8 cellular contexts compared by ENCODE assay signal in genomic region chr6:34236423-34237315, GRCh38. TPM values are rescaled to one million over a fixed set of nuclear protein-coding genes. Genes with fewer than 3 reads are reported as not detected.
A peak's percentile ranks its signal among the peaks of the same experiment; 100 is the strongest.
DNase-seq lines count a peak whose midpoint lies in the region; ATAC-seq and TF ChIP-seq lines count a peak whose summit lies in the region.

A gene with protein sequence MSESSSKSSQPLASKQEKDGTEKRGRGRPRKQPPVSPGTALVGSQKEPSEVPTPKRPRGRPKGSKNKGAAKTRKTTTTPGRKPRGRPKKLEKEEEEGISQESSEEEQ (plus strand): TSS chr6:34236873. CDS start chr6:34240781, 3,908 bp downstream.

- H3K9me3 Mint-ChIP-seq in activated CD4-positive, alpha-beta T cell treated with anti-CD3 and anti-CD28 coated beads, Interleukin-2, amount 10 ng/mL, durations not matched to agents 24 days and 14 days: no peaks in the 10 kb centered on the region

- DNase-seq in AML-193 (lab: John Stamatoyannopoulos, UW): peak; percentile 89 to 92
- peak; percentile 95 for DNase-seq in GM19238 (ENCODE audit: insufficient read length, low spot score)
- peak; percentile 77 to 93 for DNase-seq in NCI-H524 (lab: John Stamatoyannopoulos, UW)
- DNase-seq in activated CD4-positive, alpha-beta T cell treated with anti-CD3 and anti-CD28 coated beads, Interleukin-2, amount 10 ng/mL, durations not matched to agents 24 days and 14 days: peak; percentile 96
- no peak for DNase-seq in coronary artery (ENCODE audit: low spot score)
- peak; percentile 89 for DNase-seq in left lobe of liver (ENCODE audit: low spot score)
- peak; percentile 93 for DNase-seq in stimulated activated CD4-positive, alpha-beta T cell treated with anti-CD3 and anti-CD28 coated beads, Interleukin-2, amount 100 ng/mL, for 4 hours (ENCODE audit: low read depth)

- TF ChIP-seq CTCF in coronary artery (IDR thresholded peaks at IDR 0.05): no peak

- H3K4me3 ChIP-seq in coronary artery: peak within 1 kb of the TSS; percentile 85

- peak within 1 kb of the TSS; percentile 91 for H3K4me3 Mint-ChIP-seq in activated CD4-positive, alpha-beta T cell treated with anti-CD3 and anti-CD28 coated beads, Interleukin-2, amount 10 ng/mL, durations not matched to agents 24 days and 14 days

- H3K36me3 Mint-ChIP-seq in activated CD4-positive, alpha-beta T cell treated with anti-CD3 and anti-CD28 coated beads, Interleukin-2, amount 10 ng/mL, durations not matched to agents 24 days and 14 days (ENCODE audit: low read depth): peaks cover 34% of the 10 kb centered on the region

- H3K27ac ChIP-seq in coronary artery: peak within 1 kb of the TSS; percentile 57 to 87

- peaks cover 34% of the 10 kb centered on the region for H3K4me1 Mint-ChIP-seq in activated CD4-positive, alpha-beta T cell treated with anti-CD3 and anti-CD28 coated beads, Interleukin-2, amount 10 ng/mL, durations not matched to agents 24 days and 14 days

- H3K27me3 Mint-ChIP-seq in activated CD4-positive, alpha-beta T cell treated with anti-CD3 and anti-CD28 coated beads, Interleukin-2, amount 10 ng/mL, durations not matched to agents 24 days and 14 days: no peaks in the 10 kb centered on the region

- intact Hi-C loops in activated CD4-positive, alpha-beta T cell treated with anti-CD3 and anti-CD28 coated beads, Interleukin-2, amount 10 ng/mL, durations not matched to agents 24 days and 14 days (cut with micrococcal nuclease): loop anchor here (1.0 to 10.0 kb wide), 4 partner anchors 12 to 452 kb away; partner anchors contain the start of genes LEMD2 and SMIM29

- peak; percentile 72 for ATAC-seq in HG03432 (IDR thresholded peaks at IDR 0.05; ENCODE audit: unreplicated experiment)
- ATAC-seq in left lobe of liver: peak; percentile 88

- peak within 1 kb of the TSS; percentile 95 for H3K27ac Mint-ChIP-seq in activated CD4-positive, alpha-beta T cell treated with anti-CD3 and anti-CD28 coated beads, Interleukin-2, amount 10 ng/mL, durations not matched to agents 24 days and 14 days

RNA-seq across cellular contexts. Expression of the gene that starts here (rescaled TPM):
- total RNA-seq in activated CD4-positive, alpha-beta T cell treated with anti-CD3 and anti-CD28 coated beads, Interleukin-2, amount 10 ng/mL, durations not matched to agents 24 days and 14 days: 509 and 520 TPM in 2 replicates
- total RNA-seq in left lobe of liver: 17.4 TPM

Comparison
In these comparisons a context has a peak if more than half of its experiments do, and no peak if none do; other contexts are left out.
1. RNA of the gene that starts here (total RNA-seq): 509 to 520 TPM in activated CD4-positive, alpha-beta T cell treated with anti-CD3 and anti-CD28 coated beads, Interleukin-2, amount 10 ng/mL, durations not matched to agents 24 days and 14 days; 17.4 TPM in left lobe of liver (single experiment); every median in the first group is over 10 times any median in the second.